Comparison of ENCODE assay signal across 15 cellular contexts in the genomic region with DNA sequence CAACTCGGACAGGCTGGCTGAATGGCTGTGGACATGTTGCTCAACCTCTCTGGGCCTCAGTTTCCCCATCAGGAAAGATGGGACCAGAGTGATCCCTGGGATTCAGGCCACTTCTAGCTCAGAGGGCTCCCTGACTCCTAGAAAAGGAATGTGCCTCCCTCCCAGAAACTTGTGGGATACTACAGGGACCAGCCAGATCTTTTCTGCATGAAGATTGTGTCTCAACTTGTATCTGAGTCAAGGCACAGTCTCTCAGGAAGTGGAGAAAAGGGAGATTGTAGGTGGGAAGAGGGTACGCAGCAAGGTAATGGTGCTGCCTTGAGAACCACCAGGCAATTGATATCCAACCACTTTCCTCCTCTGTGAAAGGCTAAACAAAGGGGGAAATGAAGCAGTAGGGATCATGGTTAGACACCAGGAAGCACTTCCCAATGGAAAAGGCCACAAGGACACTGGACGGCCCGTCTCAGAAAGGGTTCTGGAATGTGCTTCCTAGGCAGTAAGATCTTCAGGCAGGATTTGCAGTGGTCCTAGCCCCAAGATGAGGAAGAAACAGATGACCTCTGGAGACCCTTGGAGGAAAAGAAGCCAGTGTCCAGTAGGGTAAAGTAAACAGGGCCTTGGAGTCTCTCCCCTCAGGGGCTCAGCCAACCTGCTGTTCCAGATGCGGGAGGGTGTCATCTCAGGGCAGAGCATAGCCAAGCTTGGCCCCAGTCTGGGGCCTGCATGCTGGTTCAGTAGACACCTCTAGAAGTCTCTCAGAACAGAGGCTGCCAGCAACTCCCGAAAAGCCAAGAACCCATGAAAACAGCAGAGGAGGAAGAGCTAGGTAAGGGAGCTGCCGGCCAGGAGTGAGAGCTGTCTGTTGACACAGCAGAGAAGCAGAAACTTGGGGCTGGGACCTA. TPM values are rescaled to one million over a fixed set of nuclear protein-coding genes. Genes with fewer than 3 reads are reported as not detected.
DNase-seq lines count a peak whose midpoint lies in the region; ATAC-seq and TF ChIP-seq lines count a peak whose summit lies in the region.
"Had no signal": no experiment of that assay in that cellular context is flagged by ENCODE, and none has a peak within 500 bp of the region (broad histone marks: within the 10 kb centered on the region; RNA-seq: fewer than 3 reads in every experiment).

No MANE protein-coding gene starts in this region.

- no peaks in the 10 kb centered on the region for H3K9me3 Mint-ChIP-seq in CD4-positive, alpha-beta T cell
- no peaks in the 10 kb centered on the region for H3K9me3 Mint-ChIP-seq in neural crest cell
- H3K9me3 Mint-ChIP-seq: activated B cell treated with CpG ODN at 0.5 μM for 24 hours, IgD-negative memory B cell had no signal

- H3K4me3 ChIP-seq in NT2/D1 (ENCODE audit: insufficient read length, low read depth) (no peak overlapping the region), epithelial cell of esophagus (ENCODE audit: low read length) (no peak overlapping the region)
- H3K4me3 ChIP-seq: thoracic aorta had no signal

- H3K27me3 ChIP-seq in CD4-positive, alpha-beta T cell (ENCODE audit: control insufficient read depth, insufficient read depth, low read length), result no peaks in the 10 kb centered on the region
- H3K27me3 ChIP-seq in NT2/D1 (ENCODE audit: insufficient read depth, insufficient read length), result no peaks in the 10 kb centered on the region

- peaks cover 83% of the 10 kb centered on the region for H3K4me1 Mint-ChIP-seq in CD4-positive, alpha-beta T cell (ENCODE audit: low read depth)
- H3K4me1 Mint-ChIP-seq in neural crest cell, result peaks cover 47% of the 10 kb centered on the region

- ATAC-seq in CD4-positive, alpha-beta T cell (ENCODE audit: poor library complexity), result no peak
- no peak for ATAC-seq in HG02938 (IDR thresholded peaks at IDR 0.05; ENCODE audit: unreplicated experiment)

- intact Hi-C loops in CD4-positive, alpha-beta T cell (cut with DNase I, micrococcal nuclease), result no loop called here

- peak overlapping the region; percentile 61 for H3K27ac Mint-ChIP-seq in CD4-positive, alpha-beta T cell
- H3K27ac Mint-ChIP-seq in neural crest cell (ENCODE audit: unreplicated experiment), result peak overlapping the region; percentile 93
- H3K27ac Mint-ChIP-seq: activated B cell treated with CpG ODN at 0.5 μM for 24 hours had no signal

- H3K27me3 Mint-ChIP-seq in CD4-positive, alpha-beta T cell, result no peaks in the 10 kb centered on the region
- no peaks in the 10 kb centered on the region for H3K27me3 Mint-ChIP-seq in neural crest cell (ENCODE audit: low read depth)
- H3K27me3 Mint-ChIP-seq: activated B cell treated with CpG ODN at 0.5 μM for 24 hours, IgD-negative memory B cell had no signal

- POLR2A ChIA-PET in CD4-positive, alpha-beta T cell (lab: Charles Lee), result interaction anchor here (0.7 to 2.8 kb wide), 5 partner anchors 10 to 37 kb away, joined by 3 to 10 read pairs (median 3); partner anchors contain the start of gene ALDH4A1

- H3K36me3 Mint-ChIP-seq in CD4-positive, alpha-beta T cell (ENCODE audit: low read depth), result peaks cover 4% of the 10 kb centered on the region
- H3K36me3 Mint-ChIP-seq in neural crest cell (ENCODE audit: low read depth), result no peaks in the 10 kb centered on the region

- H3K36me3 ChIP-seq in NT2/D1 (ENCODE audit: insufficient read depth, insufficient read length, low read length), result peaks cover 10% of the 10 kb centered on the region

- peak overlapping the region; percentile 24 for H3K27ac ChIP-seq in CD4-positive, alpha-beta T cell (ENCODE audit: low read depth, low read length)
- H3K27ac ChIP-seq: thoracic aorta had no signal

- no peak for DNase-seq in CD4-positive, alpha-beta T cell
- DNase-seq in NT2/D1 (ENCODE audit: low read depth, low spot score) (no peak), epithelial cell of esophagus (ENCODE audit: low read depth) (peak; percentile 89), neural crest cell (ENCODE audit: low read depth, low spot score) (no peak), RPMI8226 (no peak), H4 (ENCODE audit: low spot score) (no peak), NCI-H146 (lab: John Stamatoyannopoulos, UW) (no peak)
- DNase-seq: activated B cell treated with CpG ODN at 0.5 μM for 24 hours; DMS79; effector memory CD4-positive, alpha-beta T cell; NCI-H2029; stimulated activated CD4-positive, alpha-beta T cell treated with anti-CD3 and anti-CD28 coated beads, Interleukin-4, amount 100 ng/mL, for 24 hours had no signal

- no peak for TF ChIP-seq CTCF in CD4-positive, alpha-beta T cell (IDR thresholded peaks at IDR 0.05)
- TF ChIP-seq CTCF in epithelial cell of esophagus (IDR thresholded peaks at IDR 0.05; ENCODE audit: insufficient read depth, low read depth, low read length, missing control alignments) (no peak), neural crest cell (conservative IDR thresholded peaks at IDR 0.05) (no peak)

- peaks cover 43% of the 10 kb centered on the region for H3K4me1 ChIP-seq in NT2/D1 (ENCODE audit: insufficient read depth, insufficient read length)

- H3K9ac ChIP-seq in NT2/D1 (ENCODE audit: insufficient read length, low read depth), result peak overlapping the region; percentile 32

- no peaks in the 10 kb centered on the region for H3K9me3 ChIP-seq in CD4-positive, alpha-beta T cell (ENCODE audit: control insufficient read depth, low read length)
- H3K9me3 ChIP-seq in NT2/D1 (ENCODE audit: insufficient read depth, low read length), result no peaks in the 10 kb centered on the region
- H3K9me3 ChIP-seq: thoracic aorta had no signal

- no peak overlapping the region for H3K4me3 Mint-ChIP-seq in CD4-positive, alpha-beta T cell
- no peak overlapping the region for H3K4me3 Mint-ChIP-seq in neural crest cell
- H3K4me3 Mint-ChIP-seq: activated B cell treated with CpG ODN at 0.5 μM for 24 hours, IgD-negative memory B cell had no signal

- CTCF ChIA-PET in CD4-positive, alpha-beta T cell (lab: Charles Lee), result no interaction called here

RNA-seq across cellular contexts. Expression of gene IFFO2, which starts 16.8 kb away (rescaled TPM):
- 100 to 1,000 TPM; 106 to 112 TPM for total RNA-seq in CD4-positive, alpha-beta T cell
- 9.8 and 9.9 TPM in 2 replicates for total RNA-seq in neural crest cell
- total RNA-seq in H4 (2014; rRNA removed; shearing (Covaris generic)), result 3.5 and 4.4 TPM in 2 replicates

RNA-seq across cellular contexts. Expression of gene ALDH4A1, which starts 37.3 kb away (rescaled TPM):
- total RNA-seq in CD4-positive, alpha-beta T cell, result under 1 TPM; 0.61 to 0.71 TPM
- 18.4 and 19.5 TPM in 2 replicates for total RNA-seq in neural crest cell
- total RNA-seq in H4 (2014; rRNA removed; shearing (Covaris generic)), result 2.5 and 3.3 TPM in 2 replicates
